1 cellular context compared by ENCODE assay signal in the genomic region with DNA sequence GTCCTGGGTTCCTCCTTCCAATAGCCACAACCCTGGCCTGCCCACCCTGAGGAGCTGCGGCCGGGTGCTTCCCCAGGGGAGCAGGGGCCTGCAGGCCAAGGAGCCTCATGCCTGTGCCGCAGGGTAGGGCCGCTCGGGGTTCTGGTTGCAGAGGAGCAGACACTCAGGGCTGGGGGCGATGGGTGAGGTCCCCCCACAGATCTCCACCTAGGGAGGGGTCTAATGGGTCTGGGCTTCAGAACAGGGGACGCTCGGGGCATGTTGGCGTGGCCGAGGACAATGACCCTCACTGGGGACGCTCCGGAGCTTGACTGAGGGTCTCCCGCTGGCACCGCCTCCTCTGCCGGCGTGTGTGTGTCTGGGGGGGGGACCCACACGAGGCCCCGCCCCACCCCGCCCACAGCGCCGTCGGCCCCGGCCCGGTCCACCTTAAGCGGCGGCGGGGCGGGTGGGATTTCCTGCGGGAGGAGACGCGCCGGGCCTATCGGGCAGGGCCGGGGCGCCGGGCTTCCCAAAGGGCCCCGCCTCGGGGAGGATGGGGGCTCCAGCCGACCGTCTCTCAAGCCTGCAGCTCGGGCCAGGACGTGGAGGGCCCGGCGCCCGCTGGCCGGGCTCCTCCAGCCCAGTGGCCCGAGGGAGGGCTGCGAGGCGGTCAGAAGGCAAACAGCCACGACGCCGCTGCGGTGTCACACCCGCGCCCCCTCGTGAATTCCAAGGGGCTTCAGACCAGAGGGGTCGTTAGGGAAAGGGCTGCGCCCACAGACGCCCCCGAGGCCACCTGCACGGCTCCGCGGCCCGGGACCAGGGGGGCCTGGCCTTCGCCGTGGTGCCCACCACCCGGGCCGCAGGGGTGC.
A peak's percentile ranks its signal among the peaks of the same experiment; 100 is the strongest.
TF ChIP-seq lines count a peak whose summit lies in the region.

No MANE protein-coding gene starts in this region.

TF ChIP-seq in K562, 482 proteins besides CTCF, POLR2A, EP300 and RAD21 (continued from another document and continues in another):
- TF ChIP-seq, protein P1, sequence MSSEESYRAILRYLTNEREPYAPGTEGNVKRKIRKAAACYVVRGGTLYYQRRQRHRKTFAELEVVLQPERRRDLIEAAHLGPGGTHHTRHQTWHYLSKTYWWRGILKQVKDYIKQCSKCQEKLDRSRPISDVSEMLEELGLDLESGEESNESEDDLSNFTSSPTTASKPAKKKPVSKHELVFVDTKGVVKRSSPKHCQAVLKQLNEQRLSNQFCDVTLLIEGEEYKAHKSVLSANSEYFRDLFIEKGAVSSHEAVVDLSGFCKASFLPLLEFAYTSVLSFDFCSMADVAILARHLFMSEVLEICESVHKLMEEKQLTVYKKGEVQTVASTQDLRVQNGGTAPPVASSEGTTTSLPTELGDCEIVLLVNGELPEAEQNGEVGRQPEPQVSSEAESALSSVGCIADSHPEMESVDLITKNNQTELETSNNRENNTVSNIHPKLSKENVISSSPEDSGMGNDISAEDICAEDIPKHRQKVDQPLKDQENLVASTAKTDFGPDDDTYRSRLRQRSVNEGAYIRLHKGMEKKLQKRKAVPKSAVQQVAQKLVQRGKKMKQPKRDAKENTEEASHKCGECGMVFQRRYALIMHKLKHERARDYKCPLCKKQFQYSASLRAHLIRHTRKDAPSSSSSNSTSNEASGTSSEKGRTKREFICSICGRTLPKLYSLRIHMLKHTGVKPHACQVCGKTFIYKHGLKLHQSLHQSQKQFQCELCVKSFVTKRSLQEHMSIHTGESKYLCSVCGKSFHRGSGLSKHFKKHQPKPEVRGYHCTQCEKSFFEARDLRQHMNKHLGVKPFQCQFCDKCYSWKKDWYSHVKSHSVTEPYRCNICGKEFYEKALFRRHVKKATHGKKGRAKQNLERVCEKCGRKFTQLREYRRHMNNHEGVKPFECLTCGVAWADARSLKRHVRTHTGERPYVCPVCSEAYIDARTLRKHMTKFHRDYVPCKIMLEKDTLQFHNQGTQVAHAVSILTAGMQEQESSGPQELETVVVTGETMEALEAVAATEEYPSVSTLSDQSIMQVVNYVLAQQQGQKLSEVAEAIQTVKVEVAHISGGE (CRISPR knock-in tag; IDR thresholded peaks at IDR 0.05), result peak in 1 of 3 experiments; percentile 55; a peak in 2 of 6 replicates
- TF ChIP-seq ZNF3 (CRISPR knock-in tag; IDR thresholded peaks at IDR 0.05), result no peak
- no peak for TF ChIP-seq HDAC6 (IDR thresholded peaks at IDR 0.05; ENCODE audit: low read depth, low read length)
- 0 out of 2 replicates have a peak, but pooled peaks have one; percentile 0 for TF ChIP-seq ATF1 (CRISPR knock-in tag; IDR thresholded peaks at IDR 0.05)
- TF ChIP-seq ATF1 (tag; IDR thresholded peaks at IDR 0.05), result peak; percentile 83
- TF ChIP-seq GTF2F1 (IDR thresholded peaks at IDR 0.05; ENCODE audit: low read depth, low read length), result peak; percentile 45; the same call in 1 of the 2 replicates
- TF ChIP-seq CBX5 (IDR thresholded peaks at IDR 0.05; ENCODE audit: borderline replicate concordance, low read depth), result no peak
- TF ChIP-seq, protein P2, sequence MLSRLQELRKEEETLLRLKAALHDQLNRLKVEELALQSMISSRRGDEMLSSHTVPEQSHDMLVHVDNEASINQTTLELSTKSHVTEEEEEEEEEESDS (CRISPR knock-in tag; IDR thresholded peaks at IDR 0.05), result no peak
- no peak for TF ChIP-seq ESRRB (CRISPR knock-in tag; IDR thresholded peaks at IDR 0.05; ENCODE audit: borderline replicate concordance)
- TF ChIP-seq ZC3H4 (CRISPR knock-in tag; IDR thresholded peaks at IDR 0.05; ENCODE audit: borderline replicate concordance), result no peak
- no peak for TF ChIP-seq SMARCC2 (IDR thresholded peaks at IDR 0.05; ENCODE audit: low read depth)
- TF ChIP-seq, protein P3, sequence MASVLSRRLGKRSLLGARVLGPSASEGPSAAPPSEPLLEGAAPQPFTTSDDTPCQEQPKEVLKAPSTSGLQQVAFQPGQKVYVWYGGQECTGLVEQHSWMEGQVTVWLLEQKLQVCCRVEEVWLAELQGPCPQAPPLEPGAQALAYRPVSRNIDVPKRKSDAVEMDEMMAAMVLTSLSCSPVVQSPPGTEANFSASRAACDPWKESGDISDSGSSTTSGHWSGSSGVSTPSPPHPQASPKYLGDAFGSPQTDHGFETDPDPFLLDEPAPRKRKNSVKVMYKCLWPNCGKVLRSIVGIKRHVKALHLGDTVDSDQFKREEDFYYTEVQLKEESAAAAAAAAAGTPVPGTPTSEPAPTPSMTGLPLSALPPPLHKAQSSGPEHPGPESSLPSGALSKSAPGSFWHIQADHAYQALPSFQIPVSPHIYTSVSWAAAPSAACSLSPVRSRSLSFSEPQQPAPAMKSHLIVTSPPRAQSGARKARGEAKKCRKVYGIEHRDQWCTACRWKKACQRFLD (CRISPR knock-in tag; IDR thresholded peaks at IDR 0.05), result no peak
- TF ChIP-seq, protein P4, sequence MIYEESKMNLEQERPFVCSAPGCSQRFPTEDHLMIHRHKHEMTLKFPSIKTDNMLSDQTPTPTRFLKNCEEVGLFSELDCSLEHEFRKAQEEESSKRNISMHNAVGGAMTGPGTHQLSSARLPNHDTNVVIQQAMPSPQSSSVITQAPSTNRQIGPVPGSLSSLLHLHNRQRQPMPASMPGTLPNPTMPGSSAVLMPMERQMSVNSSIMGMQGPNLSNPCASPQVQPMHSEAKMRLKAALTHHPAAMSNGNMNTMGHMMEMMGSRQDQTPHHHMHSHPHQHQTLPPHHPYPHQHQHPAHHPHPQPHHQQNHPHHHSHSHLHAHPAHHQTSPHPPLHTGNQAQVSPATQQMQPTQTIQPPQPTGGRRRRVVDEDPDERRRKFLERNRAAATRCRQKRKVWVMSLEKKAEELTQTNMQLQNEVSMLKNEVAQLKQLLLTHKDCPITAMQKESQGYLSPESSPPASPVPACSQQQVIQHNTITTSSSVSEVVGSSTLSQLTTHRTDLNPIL (CRISPR knock-in tag; IDR thresholded peaks at IDR 0.05), result no peak
- TF ChIP-seq HNRNPLL (IDR thresholded peaks at IDR 0.05; ENCODE audit: low read depth, low read length, poor library complexity, severe bottlenecking), result no peak
- 0 out of 2 replicates have a peak, but pooled peaks have one; percentile 18 for TF ChIP-seq MTF1 (CRISPR knock-in tag; IDR thresholded peaks at IDR 0.05; ENCODE audit: borderline replicate concordance)
- no peak for TF ChIP-seq ZBTB1 (CRISPR knock-in tag; IDR thresholded peaks at IDR 0.05; ENCODE audit: borderline replicate concordance, low read depth)
- TF ChIP-seq, protein P5, sequence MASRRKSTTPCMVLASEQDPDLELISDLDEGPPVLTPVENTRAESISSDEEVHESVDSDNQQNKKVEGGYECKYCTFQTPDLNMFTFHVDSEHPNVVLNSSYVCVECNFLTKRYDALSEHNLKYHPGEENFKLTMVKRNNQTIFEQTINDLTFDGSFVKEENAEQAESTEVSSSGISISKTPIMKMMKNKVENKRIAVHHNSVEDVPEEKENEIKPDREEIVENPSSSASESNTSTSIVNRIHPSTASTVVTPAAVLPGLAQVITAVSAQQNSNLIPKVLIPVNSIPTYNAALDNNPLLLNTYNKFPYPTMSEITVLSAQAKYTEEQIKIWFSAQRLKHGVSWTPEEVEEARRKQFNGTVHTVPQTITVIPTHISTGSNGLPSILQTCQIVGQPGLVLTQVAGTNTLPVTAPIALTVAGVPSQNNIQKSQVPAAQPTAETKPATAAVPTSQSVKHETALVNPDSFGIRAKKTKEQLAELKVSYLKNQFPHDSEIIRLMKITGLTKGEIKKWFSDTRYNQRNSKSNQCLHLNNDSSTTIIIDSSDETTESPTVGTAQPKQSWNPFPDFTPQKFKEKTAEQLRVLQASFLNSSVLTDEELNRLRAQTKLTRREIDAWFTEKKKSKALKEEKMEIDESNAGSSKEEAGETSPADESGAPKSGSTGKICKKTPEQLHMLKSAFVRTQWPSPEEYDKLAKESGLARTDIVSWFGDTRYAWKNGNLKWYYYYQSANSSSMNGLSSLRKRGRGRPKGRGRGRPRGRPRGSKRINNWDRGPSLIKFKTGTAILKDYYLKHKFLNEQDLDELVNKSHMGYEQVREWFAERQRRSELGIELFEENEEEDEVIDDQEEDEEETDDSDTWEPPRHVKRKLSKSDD (conservative IDR thresholded peaks at IDR 0.05; ENCODE audit: low read length), result no peak; the same call in 1 of the 2 replicates
- no peak for TF ChIP-seq HNRNPK (IDR thresholded peaks at IDR 0.05; ENCODE audit: low read depth, low read length, poor library complexity, severe bottlenecking)
- TF ChIP-seq, protein P6, sequence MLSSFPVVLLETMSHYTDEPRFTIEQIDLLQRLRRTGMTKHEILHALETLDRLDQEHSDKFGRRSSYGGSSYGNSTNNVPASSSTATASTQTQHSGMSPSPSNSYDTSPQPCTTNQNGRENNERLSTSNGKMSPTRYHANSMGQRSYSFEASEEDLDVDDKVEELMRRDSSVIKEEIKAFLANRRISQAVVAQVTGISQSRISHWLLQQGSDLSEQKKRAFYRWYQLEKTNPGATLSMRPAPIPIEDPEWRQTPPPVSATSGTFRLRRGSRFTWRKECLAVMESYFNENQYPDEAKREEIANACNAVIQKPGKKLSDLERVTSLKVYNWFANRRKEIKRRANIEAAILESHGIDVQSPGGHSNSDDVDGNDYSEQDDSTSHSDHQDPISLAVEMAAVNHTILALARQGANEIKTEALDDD (IDR thresholded peaks at IDR 0.05), result no peak
- peak; percentile 88; the same call in 1 of the 2 replicates for TF ChIP-seq HIVEP1 (CRISPR knock-in tag; IDR thresholded peaks at IDR 0.05)
- peak; percentile 74 for TF ChIP-seq CTBP1 (IDR thresholded peaks at IDR 0.05; ENCODE audit: borderline replicate concordance)
- peak; percentile 40; the same call in 1 of the 2 replicates for TF ChIP-seq KLF13 (tag; IDR thresholded peaks at IDR 0.05; ENCODE audit: borderline replicate concordance, low read depth)
- TF ChIP-seq, protein P7, sequence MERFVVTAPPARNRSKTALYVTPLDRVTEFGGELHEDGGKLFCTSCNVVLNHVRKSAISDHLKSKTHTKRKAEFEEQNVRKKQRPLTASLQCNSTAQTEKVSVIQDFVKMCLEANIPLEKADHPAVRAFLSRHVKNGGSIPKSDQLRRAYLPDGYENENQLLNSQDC (CRISPR knock-in tag; IDR thresholded peaks at IDR 0.05), result no peak
- TF ChIP-seq ZC3H8 (IDR thresholded peaks at IDR 0.05), result no peak
- TF ChIP-seq MAZ (CRISPR knock-in tag; conservative IDR thresholded peaks at IDR 0.05 in 1 of 2, IDR thresholded peaks at IDR 0.05 in 1 of 2), result peak; percentile 96 to 99
- no peak for TF ChIP-seq KDM1A (IDR thresholded peaks at IDR 0.05)
- TF ChIP-seq ZKSCAN1 (IDR thresholded peaks at IDR 0.05; ENCODE audit: low read depth, low read length), result 0 out of 2 replicates have a peak, but pooled peaks have one; percentile 11
- TF ChIP-seq ARHGAP35 (IDR thresholded peaks at IDR 0.05; ENCODE audit: partially characterized antibody), result peak; percentile 41
- TF ChIP-seq COPS2 (conservative IDR thresholded peaks at IDR 0.05), result no peak
- no peak for TF ChIP-seq JUN (IDR thresholded peaks at IDR 0.05; ENCODE audit: borderline replicate concordance, low read depth, low read length)
- TF ChIP-seq JUN (CRISPR knock-in tag; IDR thresholded peaks at IDR 0.05; ENCODE audit: borderline replicate concordance), result no peak
- TF ChIP-seq, protein P8, sequence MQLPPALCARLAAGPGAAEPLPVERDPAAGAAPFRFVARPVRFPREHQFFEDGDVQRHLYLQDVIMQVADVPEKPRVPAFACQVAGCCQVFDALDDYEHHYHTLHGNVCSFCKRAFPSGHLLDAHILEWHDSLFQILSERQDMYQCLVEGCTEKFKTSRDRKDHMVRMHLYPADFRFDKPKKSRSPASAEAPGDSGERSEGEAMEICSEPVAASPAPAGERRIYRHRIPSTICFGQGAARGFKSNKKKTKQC (CRISPR knock-in tag; IDR thresholded peaks at IDR 0.05), result no peak
- peak; percentile 63 for TF ChIP-seq JUND (IDR thresholded peaks at IDR 0.05; ENCODE audit: borderline replicate concordance, low read depth, low read length)
- no peak for TF ChIP-seq JUND (tag; IDR thresholded peaks at IDR 0.05; ENCODE audit: borderline replicate concordance, low read depth, low read length)
- TF ChIP-seq ELF1 (tag; IDR thresholded peaks at IDR 0.05), result no peak
- no peak for TF ChIP-seq NR2C2 (CRISPR knock-in tag; IDR thresholded peaks at IDR 0.05)
- no peak for TF ChIP-seq NR2C2 (tag; IDR thresholded peaks at IDR 0.05)
- no peak for TF ChIP-seq SNIP1 (IDR thresholded peaks at IDR 0.05; ENCODE audit: low read depth)
- no peak for TF ChIP-seq MYNN (IDR thresholded peaks at IDR 0.05)
- peak; percentile 78 for TF ChIP-seq MYNN (CRISPR knock-in tag; IDR thresholded peaks at IDR 0.05)
- TF ChIP-seq SREBF1 (IDR thresholded peaks at IDR 0.05; ENCODE audit: borderline replicate concordance, low read depth, low read length), result no peak
- TF ChIP-seq, protein P9, sequence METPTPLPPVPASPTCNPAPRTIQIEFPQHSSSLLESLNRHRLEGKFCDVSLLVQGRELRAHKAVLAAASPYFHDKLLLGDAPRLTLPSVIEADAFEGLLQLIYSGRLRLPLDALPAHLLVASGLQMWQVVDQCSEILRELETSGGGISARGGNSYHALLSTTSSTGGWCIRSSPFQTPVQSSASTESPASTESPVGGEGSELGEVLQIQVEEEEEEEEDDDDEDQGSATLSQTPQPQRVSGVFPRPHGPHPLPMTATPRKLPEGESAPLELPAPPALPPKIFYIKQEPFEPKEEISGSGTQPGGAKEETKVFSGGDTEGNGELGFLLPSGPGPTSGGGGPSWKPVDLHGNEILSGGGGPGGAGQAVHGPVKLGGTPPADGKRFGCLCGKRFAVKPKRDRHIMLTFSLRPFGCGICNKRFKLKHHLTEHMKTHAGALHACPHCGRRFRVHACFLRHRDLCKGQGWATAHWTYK (CRISPR knock-in tag; IDR thresholded peaks at IDR 0.05), result peak; percentile 89
- no peak for TF ChIP-seq CC2D1A (IDR thresholded peaks at IDR 0.05)
- TF ChIP-seq NR2F6 (CRISPR knock-in tag; IDR thresholded peaks at IDR 0.05), result 0 out of 2 replicates have a peak, but pooled peaks have one; percentile 77
- TF ChIP-seq ZNF444 (CRISPR knock-in tag; IDR thresholded peaks at IDR 0.05), result 0 out of 2 replicates have a peak, but pooled peaks have one; percentile 24
- no peak for TF ChIP-seq TFAM (CRISPR knock-in tag; conservative IDR thresholded peaks at IDR 0.05)
- TF ChIP-seq, protein P10, sequence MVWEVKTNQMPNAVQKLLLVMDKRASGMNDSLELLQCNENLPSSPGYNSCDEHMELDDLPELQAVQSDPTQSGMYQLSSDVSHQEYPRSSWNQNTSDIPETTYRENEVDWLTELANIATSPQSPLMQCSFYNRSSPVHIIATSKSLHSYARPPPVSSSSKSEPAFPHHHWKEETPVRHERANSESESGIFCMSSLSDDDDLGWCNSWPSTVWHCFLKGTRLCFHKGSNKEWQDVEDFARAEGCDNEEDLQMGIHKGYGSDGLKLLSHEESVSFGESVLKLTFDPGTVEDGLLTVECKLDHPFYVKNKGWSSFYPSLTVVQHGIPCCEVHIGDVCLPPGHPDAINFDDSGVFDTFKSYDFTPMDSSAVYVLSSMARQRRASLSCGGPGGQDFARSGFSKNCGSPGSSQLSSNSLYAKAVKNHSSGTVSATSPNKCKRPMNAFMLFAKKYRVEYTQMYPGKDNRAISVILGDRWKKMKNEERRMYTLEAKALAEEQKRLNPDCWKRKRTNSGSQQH (CRISPR knock-in tag; IDR thresholded peaks at IDR 0.05), result 0 out of 2 replicates have a peak, but pooled peaks have one; percentile 45
- no peak for TF ChIP-seq CHD4 (IDR thresholded peaks at IDR 0.05; ENCODE audit: insufficient read depth, insufficient replicate concordance, low read depth, low read length, poor library complexity, severe bottlenecking)
- no peak for TF ChIP-seq ZNF79 (CRISPR knock-in tag; IDR thresholded peaks at IDR 0.05; ENCODE audit: low read depth)
- TF ChIP-seq SRSF9 (IDR thresholded peaks at IDR 0.05; ENCODE audit: borderline replicate concordance, low read depth, low read length), result no peak
- TF ChIP-seq DMBX1 (CRISPR knock-in tag; IDR thresholded peaks at IDR 0.05; ENCODE audit: borderline replicate concordance), result peak; percentile 69
- TF ChIP-seq TEAD1 (CRISPR knock-in tag; IDR thresholded peaks at IDR 0.05), result peak in 1 of 2 experiments; percentile 66; a peak in 1 of 4 replicates
- no peak for TF ChIP-seq ARID2 (IDR thresholded peaks at IDR 0.05)
- peak; percentile 59 for TF ChIP-seq SIN3B (IDR thresholded peaks at IDR 0.05; ENCODE audit: low read depth)
